Comparison of ENCODE assay signal across 24 cellular contexts in the genomic region with DNA sequence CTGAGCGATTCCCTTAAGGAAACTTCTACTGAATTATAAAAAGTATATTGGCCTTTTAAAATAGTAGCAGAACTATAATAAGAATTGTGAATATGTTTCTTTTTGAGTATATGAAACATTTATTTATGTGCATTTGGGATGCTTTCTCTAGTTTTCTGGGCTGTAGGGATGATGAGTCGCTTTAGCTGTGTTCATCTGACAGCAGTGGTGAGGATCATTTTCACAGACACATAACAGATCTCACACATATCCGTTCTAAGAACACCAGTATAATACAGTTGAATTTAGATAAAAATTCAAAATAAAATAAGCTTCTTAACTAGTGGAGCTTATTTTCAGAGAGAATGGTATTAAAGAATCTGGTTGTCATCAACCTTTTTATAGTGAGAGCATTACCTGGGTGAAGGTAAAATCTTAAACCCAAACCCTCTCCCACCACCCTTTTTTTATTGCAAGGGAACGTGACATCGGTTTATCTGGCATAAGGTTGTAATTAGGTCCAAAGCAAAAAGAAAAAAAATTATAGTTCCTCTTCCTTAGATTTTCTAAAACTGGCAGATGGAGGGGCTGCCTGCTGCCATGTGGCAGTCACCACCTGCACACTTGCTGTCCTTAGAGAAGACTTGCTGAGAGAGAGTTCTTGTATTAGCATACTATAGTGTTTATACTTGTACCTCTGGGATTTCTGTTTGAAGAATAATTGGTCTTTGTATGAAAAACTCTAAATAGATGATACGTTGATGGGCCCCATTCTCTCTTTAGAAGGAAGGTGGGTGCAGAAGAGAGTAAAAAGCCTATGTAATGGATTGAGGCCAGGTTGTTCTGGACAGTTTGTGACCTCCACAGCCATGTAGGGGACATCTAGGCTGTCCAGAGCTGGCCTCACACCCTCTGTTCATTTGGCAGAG.
A peak's percentile ranks its signal among the peaks of the same experiment; 100 is the strongest.
DNase-seq lines count a peak whose midpoint lies in the region; ATAC-seq and TF ChIP-seq lines count a peak whose summit lies in the region.
"Had no signal": no experiment of that assay in that cellular context is flagged by ENCODE, and none has a peak within 500 bp of the region (broad histone marks: within the 10 kb centered on the region; RNA-seq: fewer than 3 reads in every experiment).

No MANE protein-coding gene starts in this region.

- H3K27me3 ChIP-seq in hepatocyte, result peaks cover 4% of the 10 kb centered on the region
- H3K27me3 ChIP-seq: SJSA1, vagina had no signal

- no peak overlapping the region for H3K4me2 ChIP-seq in hepatocyte
- H3K4me2 ChIP-seq: A549 had no signal

- H3K4me1 ChIP-seq in hepatocyte (ENCODE audit: insufficient read depth), result no peaks in the 10 kb centered on the region
- H3K4me1 ChIP-seq: A549, psoas muscle, SJSA1, vagina had no signal

- H3K9me3 ChIP-seq in hepatocyte (ENCODE audit: low read depth), result no peaks in the 10 kb centered on the region
- H3K9me3 ChIP-seq: A549, HAP-1, psoas muscle, SJSA1, thoracic aorta, vagina had no signal

- H3K36me3 Mint-ChIP-seq in activated T-cell treated with anti-CD3 and anti-CD28 coated beads, Interleukin-2, amount 50 U/mL, for 72 hours (ENCODE audit: insufficient read depth in 2 of 2), result no peaks in the 10 kb centered on the region
- peaks cover 2% of the 10 kb centered on the region for H3K36me3 Mint-ChIP-seq in activated T-cell treated with anti-CD3 and anti-CD28 coated beads, Interleukin-2, amount 50 U/mL, for 4 hours (ENCODE audit: insufficient read depth)

- H4K20me1 ChIP-seq in hepatocyte (ENCODE audit: insufficient read depth, poor library complexity, severe bottlenecking), result no peaks in the 10 kb centered on the region

- no peaks in the 10 kb centered on the region for H3K9me3 Mint-ChIP-seq in activated T-cell treated with anti-CD3 and anti-CD28 coated beads, Interleukin-2, amount 50 U/mL, for 72 hours
- H3K9me3 Mint-ChIP-seq in activated T-cell treated with anti-CD3 and anti-CD28 coated beads, Interleukin-2, amount 50 U/mL, for 4 hours, result no peaks in the 10 kb centered on the region
- no peaks in the 10 kb centered on the region for H3K9me3 Mint-ChIP-seq in stimulated activated naive CD8-positive, alpha-beta T cell treated with anti-CD3 and anti-CD28 coated beads, Interleukin-15, amount 100 ng/mL, for 72 hours

- H3K27ac ChIP-seq in caudate nucleus (ENCODE audit: low read depth, low read length) (peak overlapping the region; percentile 24), hepatocyte (no peak overlapping the region)
- H3K27ac ChIP-seq: A549, psoas muscle, SJSA1, thoracic aorta, vagina had no signal

- no peak overlapping the region for H3K27ac Mint-ChIP-seq in activated T-cell treated with anti-CD3 and anti-CD28 coated beads, Interleukin-2, amount 50 U/mL, for 72 hours
- H3K27ac Mint-ChIP-seq in stimulated activated naive CD8-positive, alpha-beta T cell treated with anti-CD3 and anti-CD28 coated beads, Interleukin-15, amount 100 ng/mL, for 72 hours, result no peak overlapping the region

- no peaks in the 10 kb centered on the region for H3K36me3 ChIP-seq in hepatocyte (replicated peaks; ENCODE audit: insufficient read depth, low read depth)
- H3K36me3 ChIP-seq: HAP-1, SJSA1, thoracic aorta, vagina had no signal

- ATAC-seq in activated T-cell treated with anti-CD3 and anti-CD28 coated beads, Interleukin-2, amount 50 U/mL, for 72 hours (replicated peaks in 1 of 2), result no peak
- no peak for ATAC-seq in activated T-cell treated with anti-CD3 and anti-CD28 coated beads, Interleukin-2, amount 50 U/mL, for 4 hours
- peak; percentile 37 for ATAC-seq in stimulated activated naive CD8-positive, alpha-beta T cell treated with anti-CD3 and anti-CD28 coated beads, Interleukin-15, amount 100 ng/mL, for 72 hours
- no peak for ATAC-seq in GM19455 (IDR thresholded peaks at IDR 0.05; ENCODE audit: unreplicated experiment)
- ATAC-seq: A549, left ventricle myocardium superior, psoas muscle had no signal

- no peak for DNase-seq in activated T-cell treated with anti-CD3 and anti-CD28 coated beads, Interleukin-2, amount 50 U/mL, for 72 hours
- no peak for DNase-seq in activated T-cell treated with anti-CD3 and anti-CD28 coated beads, Interleukin-2, amount 50 U/mL, for 4 hours
- DNase-seq in NCI-H446 treated with DMSO at 0.1 percent for 48 hours (lab: John Stamatoyannopoulos, UW) (peak; percentile 17), caudate nucleus (lab: John Stamatoyannopoulos, UW) (peak in 2 of 61 donors; percentile 13 to 75), hepatocyte (ENCODE audit: low spot score) (no peak), T1000 (lab: John Stamatoyannopoulos, UW) (no peak)
- DNase-seq in stimulated activated naive CD8-positive, alpha-beta T cell treated with anti-CD3 and anti-CD28 coated beads, Interleukin-15, amount 100 ng/mL, for 72 hours, result no peak
- DNase-seq: activated CD4-positive, alpha-beta T cell treated with anti-CD3 and anti-CD28 coated beads for 4 hours; GDM1; islet precursor cell; left ventricle myocardium superior; NCI-H1092 treated with DMSO at 0.1 percent for 48 hours; NCI-H2081 treated with DMSO at 0.1 percent for 48 hours; NCI-H82; occipital lobe; psoas muscle; stimulated activated naive CD4-positive, alpha-beta T cell; T-helper 2 cell had no signal

- H3K4me1 Mint-ChIP-seq in activated T-cell treated with anti-CD3 and anti-CD28 coated beads, Interleukin-2, amount 50 U/mL, for 72 hours (ENCODE audit: low read depth), result peaks cover 68% of the 10 kb centered on the region
- H3K4me1 Mint-ChIP-seq in activated T-cell treated with anti-CD3 and anti-CD28 coated beads, Interleukin-2, amount 50 U/mL, for 4 hours (ENCODE audit: low read depth), result peaks cover 65% of the 10 kb centered on the region
- H3K4me1 Mint-ChIP-seq in stimulated activated naive CD8-positive, alpha-beta T cell treated with anti-CD3 and anti-CD28 coated beads, Interleukin-15, amount 100 ng/mL, for 72 hours, result peaks cover 71% of the 10 kb centered on the region

- no peak for TF ChIP-seq CTCF in hepatocyte (IDR thresholded peaks at IDR 0.05; ENCODE audit: poor library complexity)

- H3K79me2 ChIP-seq in hepatocyte, result no peaks in the 10 kb centered on the region

- no peak overlapping the region for H2AFZ ChIP-seq in hepatocyte

- WGBS in hepatocyte (ENCODE audit: low lambda C conversion rate, missing lambda C conversion rate), result 82% methylated on average over 6 of the region's 6 CpGs

- H3K4me3 ChIP-seq in hepatocyte, result no peak overlapping the region
- H3K4me3 ChIP-seq: A549, HAP-1, psoas muscle, SJSA1, thoracic aorta, vagina had no signal

- no peaks in the 10 kb centered on the region for H3K9me2 ChIP-seq in hepatocyte (replicated peaks; ENCODE audit: insufficient read depth)

- H3K27me3 Mint-ChIP-seq in activated T-cell treated with anti-CD3 and anti-CD28 coated beads, Interleukin-2, amount 50 U/mL, for 72 hours (ENCODE audit: low read depth), result no peaks in the 10 kb centered on the region
- no peaks in the 10 kb centered on the region for H3K27me3 Mint-ChIP-seq in activated T-cell treated with anti-CD3 and anti-CD28 coated beads, Interleukin-2, amount 50 U/mL, for 4 hours (ENCODE audit: low read depth)
- no peaks in the 10 kb centered on the region for H3K27me3 Mint-ChIP-seq in stimulated activated naive CD8-positive, alpha-beta T cell treated with anti-CD3 and anti-CD28 coated beads, Interleukin-15, amount 100 ng/mL, for 72 hours

- peak overlapping the region; percentile 7 to 25 for H3K4me3 Mint-ChIP-seq in activated T-cell treated with anti-CD3 and anti-CD28 coated beads, Interleukin-2, amount 50 U/mL, for 72 hours
- H3K4me3 Mint-ChIP-seq in activated T-cell treated with anti-CD3 and anti-CD28 coated beads, Interleukin-2, amount 50 U/mL, for 4 hours, result no peak overlapping the region
- no peak overlapping the region for H3K4me3 Mint-ChIP-seq in stimulated activated naive CD8-positive, alpha-beta T cell treated with anti-CD3 and anti-CD28 coated beads, Interleukin-15, amount 100 ng/mL, for 72 hours

Comparison
In these comparisons a context has a peak if more than half of its experiments do, and no peak if none do; other contexts are left out.
1. H3K4me3 Mint-ChIP-seq: peak in activated T-cell treated with anti-CD3 and anti-CD28 coated beads, Interleukin-2, amount 50 U/mL, for 72 hours (2 of 2); none in activated T-cell treated with anti-CD3 and anti-CD28 coated beads, Interleukin-2, amount 50 U/mL, for 4 hours (single experiment) and stimulated activated naive CD8-positive, alpha-beta T cell treated with anti-CD3 and anti-CD28 coated beads, Interleukin-15, amount 100 ng/mL, for 72 hours (0 of 2).